9 cellular contexts compared by ENCODE assay signal in genomic region chr2:157439792-157440186, GRCh38. TPM values are rescaled to one million over a fixed set of nuclear protein-coding genes. Genes with fewer than 3 reads are reported as not detected.
A peak's percentile ranks its signal among the peaks of the same experiment; 100 is the strongest.
DNase-seq lines count a peak whose midpoint lies in the region; ATAC-seq, FAIRE-seq and TF ChIP-seq lines count a peak whose summit lies in the region.
"Had no signal": no experiment of that assay in that cellular context is flagged by ENCODE, and none has a peak within 500 bp of the region (broad histone marks: within the 10 kb centered on the region; RNA-seq: fewer than 3 reads in every experiment).

No MANE protein-coding gene starts in this region.

- H3K36me3 Mint-ChIP-seq in activated T-cell treated with anti-CD3 and anti-CD28 coated beads, Interleukin-2, amount 50 U/mL, for 4 hours (ENCODE audit: insufficient read depth): peaks cover 71% of the 10 kb centered on the region
- peaks cover 86% of the 10 kb centered on the region for H3K36me3 Mint-ChIP-seq in stimulated activated memory B cell treated with anti-CD40 and anti-IgM and Interleukin-4, amounts not matched to agents 10 μg/mL and 1 μg/mL and 100 μg/mL, for 72 hours

- H3K4me2 ChIP-seq in BLaER1 treated with 17β-estradiol and CSF1 and Interleukin-3, amounts not matched to agents 10 nM and 100 nM: peak overlapping the region in 6 of 11 experiments; percentile 76 to 94 (median 90); a peak in 12 of 22 replicates

- TF ChIP-seq CTCF in kidney (IDR thresholded peaks at IDR 0.05; ENCODE audit: borderline replicate concordance, extremely low read depth, insufficient read depth): no peak

- H3K4me3 Mint-ChIP-seq in activated T-cell treated with anti-CD3 and anti-CD28 coated beads, Interleukin-2, amount 50 U/mL, for 4 hours: peak overlapping the region; percentile 95
- peak overlapping the region; percentile 90 for H3K4me3 Mint-ChIP-seq in stimulated activated memory B cell treated with anti-CD40 and anti-IgM and Interleukin-4, amounts not matched to agents 10 μg/mL and 1 μg/mL and 100 μg/mL, for 72 hours

- H3K27ac ChIP-seq in BLaER1 treated with 17β-estradiol and CSF1 and Interleukin-3, amounts not matched to agents 10 nM and 100 nM: peak overlapping the region in 5 of 11 experiments; percentile 7 to 96 (median 92); a peak in 8 of 22 replicates
- peak overlapping the region in 1 of 2 donors; percentile 28 for H3K27ac ChIP-seq in kidney (ENCODE audit: low read depth in 2 of 2, low read length in 2 of 2)

- H3K36me3 ChIP-seq in BLaER1 treated with 17β-estradiol and CSF1 and Interleukin-3, amounts not matched to agents 10 nM and 100 nM: peaks cover 0 to 72% (median 0%) of the 10 kb centered on the region in 11 experiments; a peak in 9 of 22 replicates
- H3K36me3 ChIP-seq in kidney (ENCODE audit: control insufficient read depth in 1 of 2, insufficient read depth in 2 of 2, low read length in 2 of 2): no peaks in the 10 kb centered on the region

- DNase-seq in activated T-cell treated with anti-CD3 and anti-CD28 coated beads, Interleukin-2, amount 50 U/mL, for 4 hours: no peak
- DNase-seq in iPS-NIHi11 (ENCODE audit: low spot score) (no peak), kidney (no peak), head of caudate nucleus (no peak)

- H3K4me1 ChIP-seq in BLaER1 treated with 17β-estradiol and CSF1 and Interleukin-3, amounts not matched to agents 10 nM and 100 nM: peaks cover 15 to 65% (median 34%) of the 10 kb centered on the region in 10 experiments
- peaks cover 11 to 19% of the 10 kb centered on the region in 2 donors for H3K4me1 ChIP-seq in kidney (ENCODE audit: control insufficient read depth in 1 of 2, insufficient read depth in 1 of 2, low read depth in 1 of 2, low read length in 2 of 2)

- ATAC-seq in GM19395 (IDR thresholded peaks at IDR 0.05; ENCODE audit: unreplicated experiment): peak; percentile 48
- ATAC-seq in HG03432 (IDR thresholded peaks at IDR 0.05; ENCODE audit: unreplicated experiment): peak; percentile 44
- ATAC-seq in activated T-cell treated with anti-CD3 and anti-CD28 coated beads, Interleukin-2, amount 50 U/mL, for 4 hours: peak; percentile 44
- ATAC-seq in stimulated activated memory B cell treated with anti-CD40 and anti-IgM and Interleukin-4, amounts not matched to agents 10 μg/mL and 1 μg/mL and 100 μg/mL, for 72 hours: peak; percentile 69

- H3K9ac ChIP-seq in BLaER1 treated with 17β-estradiol and CSF1 and Interleukin-3, amounts not matched to agents 10 nM and 100 nM: peak overlapping the region in 5 of 11 experiments; percentile 87 to 98 (median 95); a peak in 9 of 22 replicates
- no peak overlapping the region for H3K9ac ChIP-seq in kidney (ENCODE audit: low read length in 2 of 2)

- H3K27ac Mint-ChIP-seq in stimulated activated memory B cell treated with anti-CD40 and anti-IgM and Interleukin-4, amounts not matched to agents 10 μg/mL and 1 μg/mL and 100 μg/mL, for 72 hours: peak overlapping the region; percentile 91

- H3K9me3 Mint-ChIP-seq in activated T-cell treated with anti-CD3 and anti-CD28 coated beads, Interleukin-2, amount 50 U/mL, for 4 hours: no peaks in the 10 kb centered on the region
- no peaks in the 10 kb centered on the region for H3K9me3 Mint-ChIP-seq in stimulated activated memory B cell treated with anti-CD40 and anti-IgM and Interleukin-4, amounts not matched to agents 10 μg/mL and 1 μg/mL and 100 μg/mL, for 72 hours

- H3K9me3 ChIP-seq in BLaER1 treated with 17β-estradiol and CSF1 and Interleukin-3, amounts not matched to agents 10 nM and 100 nM (replicated peaks in 1 of 11): peaks cover 0 to 10% (median 0%) of the 10 kb centered on the region in 11 experiments; a peak in 3 of 22 replicates
- no peaks in the 10 kb centered on the region for H3K9me3 ChIP-seq in kidney (ENCODE audit: control insufficient read depth in 1 of 2, low read length in 2 of 2)

- FAIRE-seq in kidney (lab: Jason Lieb, UNC): no peak
- FAIRE-seq: keratinocyte had no signal

- peaks cover 0 to 13% (median 0%) of the 10 kb centered on the region in 11 experiments; a peak in 5 of 22 replicates for H3K27me3 ChIP-seq in BLaER1 treated with 17β-estradiol and CSF1 and Interleukin-3, amounts not matched to agents 10 nM and 100 nM

- H3K4me3 ChIP-seq in BLaER1 treated with 17β-estradiol and CSF1 and Interleukin-3, amounts not matched to agents 10 nM and 100 nM: peak overlapping the region in 6 of 10 experiments; percentile 60 to 93 (median 82); a peak in 11 of 20 replicates
- H3K4me3 ChIP-seq in kidney (ENCODE audit: low read length in 2 of 2): peak overlapping the region in 1 of 2 donors; percentile 19

- intact Hi-C loops in kidney (cut with DNase I) (no loop called here), head of caudate nucleus (cut with DNase I) (no loop called here)

- peaks cover 37% of the 10 kb centered on the region for H3K4me1 Mint-ChIP-seq in activated T-cell treated with anti-CD3 and anti-CD28 coated beads, Interleukin-2, amount 50 U/mL, for 4 hours (ENCODE audit: low read depth)
- peaks cover 50% of the 10 kb centered on the region for H3K4me1 Mint-ChIP-seq in stimulated activated memory B cell treated with anti-CD40 and anti-IgM and Interleukin-4, amounts not matched to agents 10 μg/mL and 1 μg/mL and 100 μg/mL, for 72 hours

- peaks cover 0 to 67% (median 0%) of the 10 kb centered on the region in 11 experiments; a peak in 11 of 22 replicates for H4K20me1 ChIP-seq in BLaER1 treated with 17β-estradiol and CSF1 and Interleukin-3, amounts not matched to agents 10 nM and 100 nM

- no peaks in the 10 kb centered on the region for H3K27me3 Mint-ChIP-seq in activated T-cell treated with anti-CD3 and anti-CD28 coated beads, Interleukin-2, amount 50 U/mL, for 4 hours (ENCODE audit: low read depth)
- no peaks in the 10 kb centered on the region for H3K27me3 Mint-ChIP-seq in stimulated activated memory B cell treated with anti-CD40 and anti-IgM and Interleukin-4, amounts not matched to agents 10 μg/mL and 1 μg/mL and 100 μg/mL, for 72 hours

RNA-seq across cellular contexts. Expression of gene CYTIP, which starts 4.1 kb away (rescaled TPM):
- total RNA-seq in activated T-cell treated with anti-CD3 and anti-CD28 coated beads, Interleukin-2, amount 50 U/mL, for 4 hours: 100 to 1,000 TPM; 183 to 207 (median 195) TPM
- total RNA-seq in kidney: 24.0 TPM
- polyA plus RNA-seq in kidney (ENCODE audit: insufficient read depth, low read depth, low replicate concordance): 3.5 TPM
